ENCODE assay signal across 1 cellular context in the genomic region with DNA sequence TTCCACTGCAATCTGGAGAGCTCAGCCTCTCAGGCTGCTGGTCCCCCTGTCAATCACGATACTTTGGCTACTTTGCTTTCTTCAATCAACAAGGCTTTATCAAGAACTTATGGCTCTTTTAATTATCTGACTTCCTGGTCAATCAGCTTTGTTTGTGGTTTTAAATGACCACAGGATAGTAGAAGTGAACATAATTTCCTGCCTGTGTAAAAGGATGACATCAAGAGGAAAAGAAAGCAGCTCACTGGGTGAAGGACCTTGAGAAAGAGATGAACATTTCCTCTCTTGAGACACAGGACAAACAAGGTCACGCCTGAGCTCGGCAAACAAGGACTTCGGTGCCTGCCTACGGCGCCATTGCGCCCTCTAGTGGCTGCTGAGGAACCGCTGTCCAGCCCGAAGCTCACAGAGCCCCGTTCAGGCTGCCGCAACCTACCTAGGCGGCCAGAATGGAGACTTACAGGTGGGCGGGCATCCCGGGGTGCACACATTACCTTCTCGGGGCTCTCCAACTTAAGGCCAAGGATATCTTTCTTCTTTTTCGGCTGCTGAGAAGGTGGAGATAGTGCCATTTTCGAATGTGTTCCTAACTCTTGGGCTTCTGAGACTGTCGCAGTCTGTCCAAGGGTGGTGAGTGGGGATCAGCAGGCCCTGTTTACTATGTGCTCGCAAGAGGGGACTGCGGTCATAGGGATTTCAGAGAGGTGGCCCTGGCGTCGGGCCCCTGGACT.
TF ChIP-seq lines count a peak whose summit lies in the region.

No MANE protein-coding gene starts in this region.

TF ChIP-seq in GM12878, 131 proteins besides CTCF, POLR2A, EP300 and RAD21 (continued from another document and continues in another):
- TF ChIP-seq, protein P1, sequence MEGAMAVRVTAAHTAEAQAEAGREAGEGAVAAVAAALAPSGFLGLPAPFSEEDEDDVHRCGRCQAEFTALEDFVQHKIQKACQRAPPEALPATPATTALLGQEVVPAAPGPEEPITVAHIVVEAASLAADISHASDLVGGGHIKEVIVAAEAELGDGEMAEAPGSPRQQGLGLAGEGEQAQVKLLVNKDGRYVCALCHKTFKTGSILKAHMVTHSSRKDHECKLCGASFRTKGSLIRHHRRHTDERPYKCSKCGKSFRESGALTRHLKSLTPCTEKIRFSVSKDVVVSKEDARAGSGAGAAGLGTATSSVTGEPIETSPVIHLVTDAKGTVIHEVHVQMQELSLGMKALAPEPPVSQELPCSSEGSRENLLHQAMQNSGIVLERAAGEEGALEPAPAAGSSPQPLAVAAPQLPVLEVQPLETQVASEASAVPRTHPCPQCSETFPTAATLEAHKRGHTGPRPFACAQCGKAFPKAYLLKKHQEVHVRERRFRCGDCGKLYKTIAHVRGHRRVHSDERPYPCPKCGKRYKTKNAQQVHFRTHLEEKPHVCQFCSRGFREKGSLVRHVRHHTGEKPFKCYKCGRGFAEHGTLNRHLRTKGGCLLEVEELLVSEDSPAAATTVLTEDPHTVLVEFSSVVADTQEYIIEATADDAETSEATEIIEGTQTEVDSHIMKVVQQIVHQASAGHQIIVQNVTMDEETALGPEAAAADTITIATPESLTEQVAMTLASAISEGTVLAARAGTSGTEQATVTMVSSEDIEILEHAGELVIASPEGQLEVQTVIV (IDR thresholded peaks at IDR 0.05; ENCODE audit: borderline replicate concordance, partially characterized antibody), result no peak
- TF ChIP-seq POU2F2 (IDR thresholded peaks at IDR 0.05; ENCODE audit: borderline replicate concordance, low read depth, low read length), result 0 out of 3 replicates have a peak, but pooled peaks have one; percentile 23
- peak; percentile 91 for TF ChIP-seq MTA2 (IDR thresholded peaks at IDR 0.05; ENCODE audit: low read depth)
- no peak for TF ChIP-seq MYC (IDR thresholded peaks at IDR 0.05; ENCODE audit: insufficient read depth, insufficient read length, insufficient replicate concordance, low read length, severe bottlenecking)
- TF ChIP-seq, protein P2, sequence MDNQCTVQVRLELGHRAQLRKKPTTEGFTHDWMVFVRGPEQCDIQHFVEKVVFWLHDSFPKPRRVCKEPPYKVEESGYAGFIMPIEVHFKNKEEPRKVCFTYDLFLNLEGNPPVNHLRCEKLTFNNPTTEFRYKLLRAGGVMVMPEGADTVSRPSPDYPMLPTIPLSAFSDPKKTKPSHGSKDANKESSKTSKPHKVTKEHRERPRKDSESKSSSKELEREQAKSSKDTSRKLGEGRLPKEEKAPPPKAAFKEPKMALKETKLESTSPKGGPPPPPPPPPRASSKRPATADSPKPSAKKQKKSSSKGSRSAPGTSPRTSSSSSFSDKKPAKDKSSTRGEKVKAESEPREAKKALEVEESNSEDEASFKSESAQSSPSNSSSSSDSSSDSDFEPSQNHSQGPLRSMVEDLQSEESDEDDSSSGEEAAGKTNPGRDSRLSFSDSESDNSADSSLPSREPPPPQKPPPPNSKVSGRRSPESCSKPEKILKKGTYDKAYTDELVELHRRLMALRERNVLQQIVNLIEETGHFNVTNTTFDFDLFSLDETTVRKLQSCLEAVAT (IDR thresholded peaks at IDR 0.05), result peak; percentile 91
- TF ChIP-seq KDM1A (IDR thresholded peaks at IDR 0.05; ENCODE audit: borderline replicate concordance), result no peak
- TF ChIP-seq CUX1 (IDR thresholded peaks at IDR 0.05; ENCODE audit: insufficient replicate concordance, low read depth, low read length), result peak; percentile 78
- TF ChIP-seq WRNIP1 (IDR thresholded peaks at IDR 0.05; ENCODE audit: borderline replicate concordance, low read depth, low read length), result peak; percentile 98
- peak; percentile 73; the same call in 1 of the 2 replicates for TF ChIP-seq ZNF207 (IDR thresholded peaks at IDR 0.05; ENCODE audit: borderline replicate concordance)
- 0 out of 2 replicates have a peak, but pooled peaks have one; percentile 80 for TF ChIP-seq ZNF687 (IDR thresholded peaks at IDR 0.05)
- TF ChIP-seq NR2C1 (IDR thresholded peaks at IDR 0.05), result no peak
- TF ChIP-seq, protein P3, sequence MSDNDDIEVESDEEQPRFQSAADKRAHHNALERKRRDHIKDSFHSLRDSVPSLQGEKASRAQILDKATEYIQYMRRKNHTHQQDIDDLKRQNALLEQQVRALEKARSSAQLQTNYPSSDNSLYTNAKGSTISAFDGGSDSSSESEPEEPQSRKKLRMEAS (IDR thresholded peaks at IDR 0.05; ENCODE audit: low read depth, low read length), result 0 out of 2 replicates have a peak, but pooled peaks have one; percentile 28
- TF ChIP-seq CREM (IDR thresholded peaks at IDR 0.05; ENCODE audit: low read depth), result no peak
- TF ChIP-seq ATF2 (IDR thresholded peaks at IDR 0.05; ENCODE audit: low read length), result peak; percentile 52; the same call in 1 of the 2 replicates
- TF ChIP-seq DPF2 (IDR thresholded peaks at IDR 0.05), result peak; percentile 68
- peak; percentile 56; the same call in 1 of the 2 replicates for TF ChIP-seq GATAD2B (conservative IDR thresholded peaks at IDR 0.05; ENCODE audit: low read depth)
- TF ChIP-seq NBN (IDR thresholded peaks at IDR 0.05), result peak; percentile 80
- peak; percentile 48; the same call in 1 of the 2 replicates for TF ChIP-seq SPI1 (IDR thresholded peaks at IDR 0.05; ENCODE audit: borderline replicate concordance, insufficient read depth, low read depth, low read length)
- TF ChIP-seq, protein P4, sequence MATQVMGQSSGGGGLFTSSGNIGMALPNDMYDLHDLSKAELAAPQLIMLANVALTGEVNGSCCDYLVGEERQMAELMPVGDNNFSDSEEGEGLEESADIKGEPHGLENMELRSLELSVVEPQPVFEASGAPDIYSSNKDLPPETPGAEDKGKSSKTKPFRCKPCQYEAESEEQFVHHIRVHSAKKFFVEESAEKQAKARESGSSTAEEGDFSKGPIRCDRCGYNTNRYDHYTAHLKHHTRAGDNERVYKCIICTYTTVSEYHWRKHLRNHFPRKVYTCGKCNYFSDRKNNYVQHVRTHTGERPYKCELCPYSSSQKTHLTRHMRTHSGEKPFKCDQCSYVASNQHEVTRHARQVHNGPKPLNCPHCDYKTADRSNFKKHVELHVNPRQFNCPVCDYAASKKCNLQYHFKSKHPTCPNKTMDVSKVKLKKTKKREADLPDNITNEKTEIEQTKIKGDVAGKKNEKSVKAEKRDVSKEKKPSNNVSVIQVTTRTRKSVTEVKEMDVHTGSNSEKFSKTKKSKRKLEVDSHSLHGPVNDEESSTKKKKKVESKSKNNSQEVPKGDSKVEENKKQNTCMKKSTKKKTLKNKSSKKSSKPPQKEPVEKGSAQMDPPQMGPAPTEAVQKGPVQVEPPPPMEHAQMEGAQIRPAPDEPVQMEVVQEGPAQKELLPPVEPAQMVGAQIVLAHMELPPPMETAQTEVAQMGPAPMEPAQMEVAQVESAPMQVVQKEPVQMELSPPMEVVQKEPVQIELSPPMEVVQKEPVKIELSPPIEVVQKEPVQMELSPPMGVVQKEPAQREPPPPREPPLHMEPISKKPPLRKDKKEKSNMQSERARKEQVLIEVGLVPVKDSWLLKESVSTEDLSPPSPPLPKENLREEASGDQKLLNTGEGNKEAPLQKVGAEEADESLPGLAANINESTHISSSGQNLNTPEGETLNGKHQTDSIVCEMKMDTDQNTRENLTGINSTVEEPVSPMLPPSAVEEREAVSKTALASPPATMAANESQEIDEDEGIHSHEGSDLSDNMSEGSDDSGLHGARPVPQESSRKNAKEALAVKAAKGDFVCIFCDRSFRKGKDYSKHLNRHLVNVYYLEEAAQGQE (IDR thresholded peaks at IDR 0.05; ENCODE audit: low read depth, low read length), result peak; percentile 69
- TF ChIP-seq ZNF274 (IDR thresholded peaks at IDR 0.05; ENCODE audit: insufficient read depth, insufficient read length), result no peak
- no peak for TF ChIP-seq TCF3 (IDR thresholded peaks at IDR 0.05; ENCODE audit: borderline replicate concordance, insufficient read depth, low read depth, low read length)
- TF ChIP-seq, protein P5, sequence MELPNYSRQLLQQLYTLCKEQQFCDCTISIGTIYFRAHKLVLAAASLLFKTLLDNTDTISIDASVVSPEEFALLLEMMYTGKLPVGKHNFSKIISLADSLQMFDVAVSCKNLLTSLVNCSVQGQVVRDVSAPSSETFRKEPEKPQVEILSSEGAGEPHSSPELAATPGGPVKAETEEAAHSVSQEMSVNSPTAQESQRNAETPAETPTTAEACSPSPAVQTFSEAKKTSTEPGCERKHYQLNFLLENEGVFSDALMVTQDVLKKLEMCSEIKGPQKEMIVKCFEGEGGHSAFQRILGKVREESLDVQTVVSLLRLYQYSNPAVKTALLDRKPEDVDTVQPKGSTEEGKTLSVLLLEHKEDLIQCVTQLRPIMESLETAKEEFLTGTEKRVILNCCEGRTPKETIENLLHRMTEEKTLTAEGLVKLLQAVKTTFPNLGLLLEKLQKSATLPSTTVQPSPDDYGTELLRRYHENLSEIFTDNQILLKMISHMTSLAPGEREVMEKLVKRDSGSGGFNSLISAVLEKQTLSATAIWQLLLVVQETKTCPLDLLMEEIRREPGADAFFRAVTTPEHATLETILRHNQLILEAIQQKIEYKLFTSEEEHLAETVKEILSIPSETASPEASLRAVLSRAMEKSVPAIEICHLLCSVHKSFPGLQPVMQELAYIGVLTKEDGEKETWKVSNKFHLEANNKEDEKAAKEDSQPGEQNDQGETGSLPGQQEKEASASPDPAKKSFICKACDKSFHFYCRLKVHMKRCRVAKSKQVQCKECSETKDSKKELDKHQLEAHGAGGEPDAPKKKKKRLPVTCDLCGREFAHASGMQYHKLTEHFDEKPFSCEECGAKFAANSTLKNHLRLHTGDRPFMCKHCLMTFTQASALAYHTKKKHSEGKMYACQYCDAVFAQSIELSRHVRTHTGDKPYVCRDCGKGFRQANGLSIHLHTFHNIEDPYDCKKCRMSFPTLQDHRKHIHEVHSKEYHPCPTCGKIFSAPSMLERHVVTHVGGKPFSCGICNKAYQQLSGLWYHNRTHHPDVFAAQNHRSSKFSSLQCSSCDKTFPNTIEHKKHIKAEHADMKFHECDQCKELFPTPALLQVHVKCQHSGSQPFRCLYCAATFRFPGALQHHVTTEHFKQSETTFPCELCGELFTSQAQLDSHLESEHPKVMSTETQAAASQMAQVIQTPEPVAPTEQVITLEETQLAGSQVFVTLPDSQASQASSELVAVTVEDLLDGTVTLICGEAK (IDR thresholded peaks at IDR 0.05; ENCODE audit: borderline replicate concordance), result peak; percentile 49; the same call in 1 of the 2 replicates
- TF ChIP-seq FOXM1 (IDR thresholded peaks at IDR 0.05; ENCODE audit: low read depth, low read length), result 0 out of 2 replicates have a peak, but pooled peaks have one; percentile 23
